In the genomic region with DNA sequence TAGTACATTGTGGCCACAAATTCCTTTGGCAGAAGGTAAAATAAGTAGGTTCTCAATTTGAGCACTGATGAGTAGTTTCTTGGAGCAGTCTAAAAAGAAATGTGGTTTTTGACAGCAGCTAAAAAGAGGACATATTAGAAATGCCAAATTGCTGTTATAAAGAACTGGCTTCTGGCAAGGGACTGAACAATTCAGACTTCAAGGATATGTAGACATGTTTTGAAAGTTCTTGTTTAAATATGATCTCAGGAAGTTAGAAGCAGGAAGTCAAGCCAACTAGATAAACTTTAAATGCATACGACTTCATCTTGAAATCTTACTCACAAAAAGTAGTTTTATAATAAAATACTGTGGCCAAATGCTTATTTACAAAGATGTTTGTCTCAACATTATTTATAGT, we compare ENCODE assay signal across 11 cellular contexts. TPM values are rescaled to one million over a fixed set of nuclear protein-coding genes. Genes with fewer than 3 reads are reported as not detected.
DNase-seq lines count a peak whose midpoint lies in the region; ATAC-seq and TF ChIP-seq lines count a peak whose summit lies in the region.
"Had no signal": no experiment of that assay in that cellular context is flagged by ENCODE, and none has a peak within 500 bp of the region (broad histone marks: within the 10 kb centered on the region; RNA-seq: fewer than 3 reads in every experiment).

No MANE protein-coding gene starts in this region.

- H3K36me3 ChIP-seq in DND-41 (ENCODE audit: insufficient read depth, low read length) (no peaks in the 10 kb centered on the region), RWPE2 (ENCODE audit: low read depth) (no peaks in the 10 kb centered on the region)

- no peaks in the 10 kb centered on the region for H3K79me2 ChIP-seq in DND-41 (ENCODE audit: insufficient read depth, low read length)

- DNase-seq in DND-41 (no peak), RWPE2 (ENCODE audit: low spot score) (no peak), fibroblast of pulmonary artery (ENCODE audit: low read depth) (peak; percentile 28), progenitor cell of endocrine pancreas (ENCODE audit: low spot score, unreplicated experiment) (no peak), DMS53 (lab: John Stamatoyannopoulos, UW) (no peak), AG08396 (ENCODE audit: low spot score) (no peak), NCI-H69 (lab: John Stamatoyannopoulos, UW) (no peak)
- DNase-seq: activated naive CD8-positive, alpha-beta T cell treated with anti-CD3 and anti-CD28 coated beads, Interleukin-2, amount 50 U/mL, for 24 hours; RPMI8226 had no signal

- H3K4me1 ChIP-seq in DND-41 (ENCODE audit: insufficient read depth, low read length) (peaks cover 26% of the 10 kb centered on the region), RWPE2 (ENCODE audit: insufficient read depth, poor library complexity, severe bottlenecking) (peaks cover 17% of the 10 kb centered on the region)

- no peak overlapping the region for H3K4me3 Mint-ChIP-seq in progenitor cell of endocrine pancreas (ENCODE audit: low read depth)
- H3K4me3 Mint-ChIP-seq: activated naive CD8-positive, alpha-beta T cell treated with anti-CD3 and anti-CD28 coated beads, Interleukin-2, amount 50 U/mL, for 24 hours had no signal

- no peak overlapping the region for H3K9ac ChIP-seq in DND-41 (ENCODE audit: low read depth, low read length)

- no peaks in the 10 kb centered on the region for H3K27me3 Mint-ChIP-seq in progenitor cell of endocrine pancreas
- H3K27me3 Mint-ChIP-seq: activated naive CD8-positive, alpha-beta T cell treated with anti-CD3 and anti-CD28 coated beads, Interleukin-2, amount 50 U/mL, for 24 hours had no signal

- no peaks in the 10 kb centered on the region for H3K36me3 Mint-ChIP-seq in progenitor cell of endocrine pancreas (ENCODE audit: insufficient read depth)

- H3K9me3 ChIP-seq in DND-41 (ENCODE audit: insufficient read depth, low read length, severe bottlenecking) (no peaks in the 10 kb centered on the region), RWPE2 (ENCODE audit: severe bottlenecking) (no peaks in the 10 kb centered on the region)

- no peak for TF ChIP-seq CTCF in DND-41 (IDR thresholded peaks at IDR 0.05; ENCODE audit: borderline replicate concordance, extremely low read depth, low read length, poor library complexity, severe bottlenecking)
- peak; percentile 36 for TF ChIP-seq CTCF in RWPE2 (IDR thresholded peaks at IDR 0.05; ENCODE audit: poor library complexity, severe bottlenecking)
- no peak for TF ChIP-seq CTCF in fibroblast of pulmonary artery (IDR thresholded peaks at IDR 0.05; ENCODE audit: low read length, missing control alignments)
- no peak for TF ChIP-seq CTCF in progenitor cell of endocrine pancreas (IDR thresholded peaks at IDR 0.05; ENCODE audit: unreplicated experiment)

- H3K9me3 Mint-ChIP-seq in progenitor cell of endocrine pancreas (ENCODE audit: low read depth) = no peaks in the 10 kb centered on the region
- H3K9me3 Mint-ChIP-seq: activated naive CD8-positive, alpha-beta T cell treated with anti-CD3 and anti-CD28 coated beads, Interleukin-2, amount 50 U/mL, for 24 hours had no signal

- H3K4me1 Mint-ChIP-seq in progenitor cell of endocrine pancreas (ENCODE audit: low read depth) = peaks cover 23% of the 10 kb centered on the region

- no peaks in the 10 kb centered on the region for H4K20me1 ChIP-seq in DND-41 (ENCODE audit: insufficient read depth, low read length)

- peak overlapping the region; percentile 41 for H3K27ac Mint-ChIP-seq in progenitor cell of endocrine pancreas

- H3K27me3 ChIP-seq in DND-41 (ENCODE audit: insufficient read depth, low read length, poor library complexity) (no peaks in the 10 kb centered on the region), RWPE2 (ENCODE audit: insufficient read depth, poor library complexity, severe bottlenecking) (no peaks in the 10 kb centered on the region)

- peak overlapping the region; percentile 33 for H2AFZ ChIP-seq in DND-41 (ENCODE audit: low read depth, low read length)

- H3K4me3 ChIP-seq in DND-41 (ENCODE audit: low read depth in 1 of 2, low read length in 2 of 2) (no peak overlapping the region), RWPE2 (ENCODE audit: severe bottlenecking) (no peak overlapping the region), fibroblast of pulmonary artery (replicated peaks; ENCODE audit: low read depth, low read length) (no peak overlapping the region)

- no peak for ATAC-seq in DND-41 (ENCODE audit: insufficient read depth, low read depth)
- no peak for ATAC-seq in RWPE2 (ENCODE audit: low read depth)
- ATAC-seq in GM18520 (IDR thresholded peaks at IDR 0.05; ENCODE audit: unreplicated experiment) = no peak
- ATAC-seq: sciatic nerve had no signal

- H3K27ac ChIP-seq in DND-41 (ENCODE audit: low read length) (no peak overlapping the region), RWPE2 (ENCODE audit: poor library complexity, severe bottlenecking) (no peak overlapping the region)

- no peak overlapping the region for H3K4me2 ChIP-seq in DND-41 (ENCODE audit: insufficient read depth, low read length)

RNA-seq across cellular contexts. Expression of gene C1orf52, which starts 18.8 kb away (rescaled TPM):
- 41.0 and 42.2 TPM in 2 replicates for total RNA-seq in progenitor cell of endocrine pancreas

RNA-seq across cellular contexts. Expression of gene BCL10, which starts 35.8 kb away (rescaled TPM):
- 19.9 and 20.9 TPM in 2 replicates for total RNA-seq in progenitor cell of endocrine pancreas

RNA-seq across cellular contexts. Expression of gene SYDE2, which starts 39.8 kb away (rescaled TPM):
- 24.2 and 24.6 TPM in 2 replicates for total RNA-seq in progenitor cell of endocrine pancreas
